Comparison of ENCODE assay signal across 1 cellular context in genomic region chr20:58997141-58997770, GRCh38.
TF ChIP-seq lines count a peak whose summit lies in the region.

No MANE protein-coding gene starts in this region.

TF ChIP-seq in K562, 482 proteins besides CTCF, POLR2A, EP300 and RAD21:
- peak; percentile 33; the same call in 1 of the 2 replicates for TF ChIP-seq RBFOX2 (IDR thresholded peaks at IDR 0.05; ENCODE audit: low read depth, low read length)
- peak; percentile 42; the same call in 1 of the 2 replicates for TF ChIP-seq POLR2G (IDR thresholded peaks at IDR 0.05; ENCODE audit: low read depth, low read length)
- TF ChIP-seq COPS2 (conservative IDR thresholded peaks at IDR 0.05) = no peak
